ENCODE assay signal across 20 cellular contexts in genomic region chr2:167681234-167681633, GRCh38.
DNase-seq lines count a peak whose midpoint lies in the region; ATAC-seq lines count a peak whose summit lies in the region.
"Had no signal": no experiment of that assay in that cellular context is flagged by ENCODE, and none has a peak within 500 bp of the region (broad histone marks: within the 10 kb centered on the region; RNA-seq: fewer than 3 reads in every experiment).

No MANE protein-coding gene starts in this region.

- ATAC-seq in left lobe of liver = no peak

- no peaks in the 10 kb centered on the region for H3K27me3 ChIP-seq in layer of hippocampus (ENCODE audit: control insufficient read depth, insufficient read depth, low read length)
- H3K27me3 ChIP-seq: BLaER1 had no signal

- DNase-seq in DMS 273 (lab: John Stamatoyannopoulos, UW; ENCODE audit: unreplicated experiment) = peak; percentile 7
- DNase-seq in DMS 273 treated with DMSO at 0.1 percent for 48 hours (lab: John Stamatoyannopoulos, UW) = no peak
- DNase-seq in caudate nucleus (lab: John Stamatoyannopoulos, UW) = no peak
- DNase-seq in retina = peak; percentile 12
- no peak for DNase-seq in HPDE6-E6E7 (ENCODE audit: extremely low spot score)
- DNase-seq in left lobe of liver (ENCODE audit: low spot score) = no peak
- no peak for DNase-seq in activated CD8-positive, alpha-beta memory T cell treated with anti-CD3 and anti-CD28 coated beads for 24 hours
- DNase-seq: ACHN; CD4-positive, alpha-beta T cell; COR-L47; MV-4-11; NCI-H1105 treated with DMSO at 0.1 percent for 48 hours; NCI-H2081 treated with DMSO at 0.1 percent for 48 hours; NCI-H446 treated with DMSO at 0.1 percent for 48 hours; PC-9; SHP77 treated with DMSO at 0.1 percent for 48 hours had no signal

- peak overlapping the region; percentile 67 for H3K27ac ChIP-seq in caudate nucleus (ENCODE audit: low read depth, low read length)
- peak overlapping the region; percentile 60 for H3K27ac ChIP-seq in layer of hippocampus (ENCODE audit: low read depth, low read length)
- H3K27ac ChIP-seq: 22Rv1, BLaER1, PC-9, RWPE1 had no signal

Comparison
In these comparisons a context has a peak if more than half of its experiments do, and no peak if none do; other contexts are left out.
1. DNase-seq: peak in DMS 273 (single experiment) and retina (single experiment); none in DMS 273 treated with DMSO at 0.1 percent for 48 hours (single experiment), caudate nucleus (0 of 61), HPDE6-E6E7 (single experiment), left lobe of liver (single experiment) and activated CD8-positive, alpha-beta memory T cell treated with anti-CD3 and anti-CD28 coated beads for 24 hours (single experiment).